In genomic region chr20:8176276-8176675, GRCh38 we compare ENCODE assay signal across 25 cellular contexts.
"Had no signal": no experiment of that assay in that cellular context is flagged by ENCODE, and none has a peak within 500 bp of the region (broad histone marks: within the 10 kb centered on the region; RNA-seq: fewer than 3 reads in every experiment).

No MANE protein-coding gene starts in this region.

- H3K9me3 ChIP-seq: esophagus squamous epithelium, heart left ventricle, left lung, mucosa of descending colon, neutrophil, pancreas, sigmoid colon, stomach, testis, tibial artery had no signal

- ATAC-seq: effector memory CD8-positive, alpha-beta T cell; heart left ventricle; left cardiac atrium; left lung; mucosa of descending colon; natural killer cell treated with Interleukin-12 subunit alpha and Interleukin-12 subunit beta and Interleukin-15 and Interleukin-18, amount 100 ng/mL, for 72 hours; pancreas; stimulated activated effector memory CD8-positive, alpha-beta T cell treated with anti-CD3 and anti-CD28 coated beads, Interleukin-12 subunit alpha, Interleukin-12 subunit beta, amount 100 ng/mL, for 72 hours had no signal

- H3K4me1 ChIP-seq: esophagus squamous epithelium, left lung, pancreas, sigmoid colon, stomach, testis, tibial artery had no signal

- DNase-seq: cortex of kidney; effector memory CD8-positive, alpha-beta T cell; erythroblast; esophagus squamous epithelium; foreskin melanocyte; heart left ventricle; left cardiac atrium; left lung; mesenchymal stem cell; mucosa of descending colon; naive B cell; pancreas; sigmoid colon; stimulated activated CD4-positive, alpha-beta T cell treated with anti-CD3 and anti-CD28 coated beads, Interleukin-2, amount 100 ng/mL, for 24 hours; stimulated activated CD4-positive, alpha-beta T cell treated with anti-CD3 and anti-CD28 coated beads, Interleukin-4, amount 100 ng/mL, for 24 hours; stimulated activated naive CD4-positive, alpha-beta T cell treated with Interleukin-2 at 50 U/mL for 16 hours; stomach; testis; tibial artery had no signal

- FAIRE-seq: endometrium, islet of Langerhans, pancreas had no signal

- H3K4me2 ChIP-seq: hepatocyte had no signal

- H3K27ac ChIP-seq: esophagus squamous epithelium, heart left ventricle, hepatocyte, left lung, neutrophil, pancreas, sigmoid colon, stomach, testis, tibial artery had no signal

- H3K4me3 ChIP-seq: esophagus squamous epithelium, heart left ventricle, hepatocyte, left lung, mucosa of descending colon, pancreas, sigmoid colon, stomach, testis, tibial artery had no signal
